ENCODE assay signal across 8 cellular contexts in the genomic region with DNA sequence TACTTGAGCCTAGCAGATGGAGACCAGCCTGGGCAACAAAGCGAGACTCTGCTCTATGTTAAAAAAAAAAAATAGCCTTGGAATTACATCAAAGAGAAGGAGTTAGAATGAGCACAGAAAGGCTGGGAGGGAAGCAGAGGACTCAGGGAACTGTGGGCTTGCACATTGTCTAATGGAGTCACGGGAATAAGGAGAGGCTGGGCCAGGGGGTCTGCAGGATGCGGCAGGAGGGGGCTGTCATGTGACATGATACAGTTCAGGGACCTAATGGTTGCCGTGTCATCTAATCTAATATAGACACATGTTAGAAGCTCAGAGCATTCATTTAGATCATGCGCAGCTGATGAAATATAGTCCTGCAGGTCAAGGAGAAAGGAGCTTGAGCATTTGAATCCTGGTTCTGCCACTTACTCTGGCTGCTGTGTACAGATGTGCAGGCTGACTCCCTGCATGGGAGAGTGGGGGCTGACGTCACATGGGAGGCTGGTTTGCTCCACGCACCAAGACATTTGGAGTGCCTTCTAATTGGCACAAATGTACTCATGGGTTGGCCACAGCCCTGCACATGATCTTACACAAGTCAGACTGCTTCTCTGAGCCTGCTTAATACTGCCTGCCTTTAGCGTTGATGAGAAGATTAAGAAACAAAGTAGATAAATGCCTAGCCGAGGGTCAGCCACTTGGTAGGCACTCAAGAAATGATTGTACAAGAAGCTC. TPM values are rescaled to one million over a fixed set of nuclear protein-coding genes. Genes with fewer than 3 reads are reported as not detected.
DNase-seq lines count a peak whose midpoint lies in the region; ATAC-seq and TF ChIP-seq lines count a peak whose summit lies in the region.

No MANE protein-coding gene starts in this region.

- intact Hi-C loops in ascending aorta (cut with DNase I): no loop called here

- DNase-seq in NOMO-1 treated with DMSO at 0.1 percent for 48 hours (lab: John Stamatoyannopoulos, UW; ENCODE audit: unreplicated experiment): peak; percentile 94
- DNase-seq in ascending aorta (ENCODE audit: low spot score in 2 of 2): peak; percentile 26 to 70
- no peak for DNase-seq in natural killer cell treated with Interleukin-12 subunit alpha and Interleukin-12 subunit beta and Interleukin-15 and Interleukin-18, amount 100 ng/mL, for 72 hours (ENCODE audit: low spot score)
- no peak for DNase-seq in NCI-H226
- DNase-seq in left lobe of liver (ENCODE audit: low spot score): no peak

- no peaks in the 10 kb centered on the region for H3K9me3 ChIP-seq in ascending aorta

- H3K4me3 ChIP-seq in ascending aorta: no peak overlapping the region

- H3K4me1 ChIP-seq in ascending aorta: peaks cover 0 to 18% of the 10 kb centered on the region in 2 donors

- peak overlapping the region; percentile 87 for H3K4me3 Mint-ChIP-seq in natural killer cell treated with Interleukin-12 subunit alpha and Interleukin-12 subunit beta and Interleukin-15 and Interleukin-18, amount 100 ng/mL, for 72 hours

- H3K27ac ChIP-seq in ascending aorta: peak overlapping the region in 1 of 2 donors; percentile 67

- peak; percentile 14 for ATAC-seq in GM18907 (IDR thresholded peaks at IDR 0.05; ENCODE audit: unreplicated experiment)
- peak; percentile 64 to 65 for ATAC-seq in natural killer cell treated with Interleukin-12 subunit alpha and Interleukin-12 subunit beta and Interleukin-15 and Interleukin-18, amount 100 ng/mL, for 72 hours
- no peak for ATAC-seq in HG02678 (IDR thresholded peaks at IDR 0.05; ENCODE audit: unreplicated experiment)
- no peak for ATAC-seq in GM21528 (IDR thresholded peaks at IDR 0.05; ENCODE audit: low FRiP score, unreplicated experiment)
- ATAC-seq in left lobe of liver: no peak

- H3K27ac Mint-ChIP-seq in natural killer cell treated with Interleukin-12 subunit alpha and Interleukin-12 subunit beta and Interleukin-15 and Interleukin-18, amount 100 ng/mL, for 72 hours: peak overlapping the region; percentile 88 to 96

- no peaks in the 10 kb centered on the region for H3K27me3 Mint-ChIP-seq in natural killer cell treated with Interleukin-12 subunit alpha and Interleukin-12 subunit beta and Interleukin-15 and Interleukin-18, amount 100 ng/mL, for 72 hours

- H3K36me3 ChIP-seq in ascending aorta: no peaks in the 10 kb centered on the region

- no peaks in the 10 kb centered on the region for H3K9me3 Mint-ChIP-seq in natural killer cell treated with Interleukin-12 subunit alpha and Interleukin-12 subunit beta and Interleukin-15 and Interleukin-18, amount 100 ng/mL, for 72 hours

- no peak for TF ChIP-seq CTCF in ascending aorta (IDR thresholded peaks at IDR 0.05)

- no peaks in the 10 kb centered on the region for H3K36me3 Mint-ChIP-seq in natural killer cell treated with Interleukin-12 subunit alpha and Interleukin-12 subunit beta and Interleukin-15 and Interleukin-18, amount 100 ng/mL, for 72 hours

- H3K4me1 Mint-ChIP-seq in natural killer cell treated with Interleukin-12 subunit alpha and Interleukin-12 subunit beta and Interleukin-15 and Interleukin-18, amount 100 ng/mL, for 72 hours (ENCODE audit: low read depth in 2 of 2): peaks cover 49 to 52% of the 10 kb centered on the region in 2 donors

- no peaks in the 10 kb centered on the region for H3K27me3 ChIP-seq in ascending aorta

RNA-seq across cellular contexts. Expression of gene GRK7, which starts 32.7 kb away (rescaled TPM):
- total RNA-seq in ascending aorta (not detected), left lobe of liver (not detected)
- under 1 TPM in 1 of 2 donors, not detected in 1; 0.12 TPM for total RNA-seq in natural killer cell treated with Interleukin-12 subunit alpha and Interleukin-12 subunit beta and Interleukin-15 and Interleukin-18, amount 100 ng/mL, for 72 hours

RNA-seq across cellular contexts. Expression of gene RNF7, which starts 57.8 kb away (rescaled TPM):
- total RNA-seq in ascending aorta (32.1 TPM), left lobe of liver (33.0 TPM)
- 10 to 100 TPM; 66.3 to 82.8 TPM for total RNA-seq in natural killer cell treated with Interleukin-12 subunit alpha and Interleukin-12 subunit beta and Interleukin-15 and Interleukin-18, amount 100 ng/mL, for 72 hours

Comparison
In these comparisons a context has a peak if more than half of its experiments do, and no peak if none do; other contexts are left out.
1. ATAC-seq: peak in GM18907 (single experiment) and natural killer cell treated with Interleukin-12 subunit alpha and Interleukin-12 subunit beta and Interleukin-15 and Interleukin-18, amount 100 ng/mL, for 72 hours (2 of 2); none in HG02678 (single experiment), GM21528 (single experiment) and left lobe of liver (single experiment).
2. DNase-seq: peak in NOMO-1 treated with DMSO at 0.1 percent for 48 hours (single experiment) and ascending aorta (2 of 2); none in natural killer cell treated with Interleukin-12 subunit alpha and Interleukin-12 subunit beta and Interleukin-15 and Interleukin-18, amount 100 ng/mL, for 72 hours (single experiment), NCI-H226 (single experiment) and left lobe of liver (single experiment).